In the genomic region with DNA sequence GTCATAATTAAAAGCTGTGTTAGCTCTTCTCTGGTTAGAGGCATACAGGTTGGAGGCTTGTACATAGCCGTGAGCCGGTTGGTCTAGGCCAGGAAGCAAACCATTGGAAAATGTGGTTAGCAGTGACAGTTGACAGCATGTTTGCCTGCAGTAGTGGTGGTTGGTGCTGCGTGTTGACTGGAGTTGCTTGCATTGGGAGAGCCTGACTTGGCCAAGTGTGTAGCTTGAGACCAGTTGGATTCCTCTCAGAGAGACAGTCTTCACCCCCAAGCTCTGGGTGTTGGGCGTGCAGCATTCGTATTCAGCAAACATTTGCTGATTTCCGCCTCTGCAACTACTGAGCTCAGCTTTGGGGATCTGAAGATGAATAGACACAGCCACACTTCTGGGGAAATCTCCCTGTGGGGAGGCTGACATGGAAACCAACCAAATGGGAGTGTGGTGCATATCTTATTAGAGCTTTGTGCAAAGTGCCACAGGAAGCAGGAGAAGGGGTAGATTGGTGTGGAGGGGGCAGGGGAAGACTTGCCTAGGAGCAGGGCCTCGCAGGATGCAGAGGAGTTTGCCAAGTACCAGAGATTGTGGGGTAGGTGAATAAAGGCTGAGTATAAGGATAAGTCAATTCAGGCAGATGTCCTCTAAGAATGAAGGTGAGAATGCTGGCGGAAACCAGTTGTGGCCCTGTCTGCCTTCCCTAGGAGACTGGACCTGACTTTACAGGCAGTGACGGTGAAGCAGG, we compare ENCODE assay signal across 2 cellular contexts.
TF ChIP-seq lines count a peak whose summit lies in the region.

No MANE protein-coding gene starts in this region.

TF ChIP-seq in HEK293, 187 proteins besides CTCF, POLR2A, EP300 and RAD21:
- TF ChIP-seq ZFP3 (tag by site-specific recombination; IDR thresholded peaks at IDR 0.05; ENCODE audit: low read depth): peak; percentile 80
- TF ChIP-seq, protein P1, sequence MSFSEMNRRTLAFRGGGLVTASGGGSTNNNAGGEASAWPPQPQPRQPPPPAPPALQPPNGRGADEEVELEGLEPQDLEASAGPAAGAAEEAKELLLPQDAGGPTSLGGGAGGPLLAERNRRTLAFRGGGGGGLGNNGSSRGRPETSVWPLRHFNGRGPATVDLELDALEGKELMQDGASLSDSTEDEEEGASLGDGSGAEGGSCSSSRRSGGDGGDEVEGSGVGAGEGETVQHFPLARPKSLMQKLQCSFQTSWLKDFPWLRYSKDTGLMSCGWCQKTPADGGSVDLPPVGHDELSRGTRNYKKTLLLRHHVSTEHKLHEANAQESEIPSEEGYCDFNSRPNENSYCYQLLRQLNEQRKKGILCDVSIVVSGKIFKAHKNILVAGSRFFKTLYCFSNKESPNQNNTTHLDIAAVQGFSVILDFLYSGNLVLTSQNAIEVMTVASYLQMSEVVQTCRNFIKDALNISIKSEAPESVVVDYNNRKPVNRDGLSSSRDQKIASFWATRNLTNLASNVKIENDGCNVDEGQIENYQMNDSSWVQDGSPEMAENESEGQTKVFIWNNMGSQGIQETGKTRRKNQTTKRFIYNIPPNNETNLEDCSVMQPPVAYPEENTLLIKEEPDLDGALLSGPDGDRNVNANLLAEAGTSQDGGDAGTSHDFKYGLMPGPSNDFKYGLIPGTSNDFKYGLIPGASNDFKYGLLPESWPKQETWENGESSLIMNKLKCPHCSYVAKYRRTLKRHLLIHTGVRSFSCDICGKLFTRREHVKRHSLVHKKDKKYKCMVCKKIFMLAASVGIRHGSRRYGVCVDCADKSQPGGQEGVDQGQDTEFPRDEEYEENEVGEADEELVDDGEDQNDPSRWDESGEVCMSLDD (tag by site-specific recombination; IDR thresholded peaks at IDR 0.05): no peak

TF ChIP-seq in H1, 55 proteins besides CTCF, POLR2A, EP300 and RAD21:
- TF ChIP-seq BCL11A (IDR thresholded peaks at IDR 0.05; ENCODE audit: low read depth in 2 of 2, low read length in 2 of 2) (no peak), SIRT6 (IDR thresholded peaks at IDR 0.05; ENCODE audit: low read length) (no peak), EGR1 (IDR thresholded peaks at IDR 0.05; ENCODE audit: borderline replicate concordance, low read depth, low read length) (no peak), TAF7 (optimal IDR thresholded peaks at IDR 0.05; ENCODE audit: borderline replicate concordance, low read depth, low read length) (no peak), SP4 (IDR thresholded peaks at IDR 0.05; ENCODE audit: low read length) (no peak), RBBP5 (IDR thresholded peaks at IDR 0.05; ENCODE audit: borderline replicate concordance, low read depth, low read length) (no peak), SAP30 (IDR thresholded peaks at IDR 0.05; ENCODE audit: insufficient read depth, insufficient replicate concordance, low read length) (no peak), CBX8 (IDR thresholded peaks at IDR 0.05; ENCODE audit: borderline replicate concordance, low read depth, low read length) (no peak), RNF2 (IDR thresholded peaks at IDR 0.05; ENCODE audit: borderline replicate concordance, low read depth, low read length, missing control alignments, poor library complexity, severe bottlenecking) (no peak), KDM1A (IDR thresholded peaks at IDR 0.05; ENCODE audit: borderline replicate concordance, low read length) (no peak), CHD1 (IDR thresholded peaks at IDR 0.05; ENCODE audit: low read depth, low read length) (no peak), EZH2 (IDR thresholded peaks at IDR 0.05; ENCODE audit: low read depth, low read length, severe bottlenecking) (no peak)
- TF ChIP-seq, protein P2, sequence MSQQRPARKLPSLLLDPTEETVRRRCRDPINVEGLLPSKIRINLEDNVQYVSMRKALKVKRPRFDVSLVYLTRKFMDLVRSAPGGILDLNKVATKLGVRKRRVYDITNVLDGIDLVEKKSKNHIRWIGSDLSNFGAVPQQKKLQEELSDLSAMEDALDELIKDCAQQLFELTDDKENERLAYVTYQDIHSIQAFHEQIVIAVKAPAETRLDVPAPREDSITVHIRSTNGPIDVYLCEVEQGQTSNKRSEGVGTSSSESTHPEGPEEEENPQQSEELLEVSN (IDR thresholded peaks at IDR 0.05): no peak
- TF ChIP-seq, protein P3, sequence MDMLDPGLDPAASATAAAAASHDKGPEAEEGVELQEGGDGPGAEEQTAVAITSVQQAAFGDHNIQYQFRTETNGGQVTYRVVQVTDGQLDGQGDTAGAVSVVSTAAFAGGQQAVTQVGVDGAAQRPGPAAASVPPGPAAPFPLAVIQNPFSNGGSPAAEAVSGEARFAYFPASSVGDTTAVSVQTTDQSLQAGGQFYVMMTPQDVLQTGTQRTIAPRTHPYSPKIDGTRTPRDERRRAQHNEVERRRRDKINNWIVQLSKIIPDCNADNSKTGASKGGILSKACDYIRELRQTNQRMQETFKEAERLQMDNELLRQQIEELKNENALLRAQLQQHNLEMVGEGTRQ (IDR thresholded peaks at IDR 0.05; ENCODE audit: low read length): no peak
TF ChIP-seq in H1: peak in this region for 0.
